Comparison of ENCODE assay signal across 17 cellular contexts in the genomic region with DNA sequence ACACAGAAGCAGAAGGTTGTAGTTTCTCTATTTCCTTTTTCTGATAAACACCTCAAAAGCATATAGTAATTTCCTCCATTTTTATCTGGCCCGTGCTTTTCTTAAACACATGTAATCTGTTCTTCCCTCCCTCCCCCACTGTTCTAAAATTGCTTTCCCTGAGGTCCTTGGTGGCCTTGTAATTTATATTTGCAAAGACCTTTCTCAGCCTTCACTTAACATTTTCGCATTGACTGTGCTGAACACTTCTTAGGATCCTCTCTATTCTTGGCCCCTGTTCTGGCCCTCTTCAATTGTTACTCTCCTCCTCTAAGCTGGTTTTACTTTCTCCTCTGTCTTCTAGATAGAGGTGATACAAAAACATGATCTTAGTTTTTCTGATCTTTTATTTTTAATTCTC. TPM values are rescaled to one million over a fixed set of nuclear protein-coding genes. Genes with fewer than 3 reads are reported as not detected.
"Had no signal": no experiment of that assay in that cellular context is flagged by ENCODE, and none has a peak within 500 bp of the region (broad histone marks: within the 10 kb centered on the region; RNA-seq: fewer than 3 reads in every experiment).

No MANE protein-coding gene starts in this region.

- H3K4me3 Mint-ChIP-seq: activated naive CD4-positive, alpha-beta T cell treated with anti-CD3 and anti-CD28 coated beads, Interleukin-2, amount 50 U/mL, for 24 hours; activated T-cell treated with anti-CD3 and anti-CD28 coated beads, Interleukin-2, amount 50 U/mL, for 24 hours; neural crest cell had no signal

- H3K27ac Mint-ChIP-seq: activated naive CD4-positive, alpha-beta T cell treated with anti-CD3 and anti-CD28 coated beads, Interleukin-2, amount 50 U/mL, for 24 hours; activated T-cell treated with anti-CD3 and anti-CD28 coated beads, Interleukin-2, amount 50 U/mL, for 24 hours had no signal

- DNase-seq: activated CD4-positive, alpha-beta T cell treated with anti-CD3 and anti-CD28 coated beads, Interleukin-2, amount 50 U/mL, for 4 hours; activated CD4-positive, CD25-positive, alpha-beta regulatory T cell treated with anti-CD3 and anti-CD28 coated beads, Interleukin-2, amount 50 U/mL, for 72 hours; activated effector memory CD4-positive, alpha-beta T cell treated with Interleukin-2 at 50 U/mL for 16 hours; activated T-cell treated with anti-CD3 and anti-CD28 coated beads, Interleukin-2, amount 50 U/mL, for 24 hours; caudate nucleus; colonic mucosa; effector CD4-positive, alpha-beta T cell; left ventricle myocardium superior; mesendoderm; stimulated activated CD4-positive, alpha-beta T cell treated with anti-CD3 and anti-CD28 coated beads, Interleukin-4, amount 100 ng/mL, for 4 hours; tibial artery; uterus had no signal

- FAIRE-seq: endothelial cell of umbilical vein, keratinocyte had no signal

- ATAC-seq: gastroesophageal sphincter, left ventricle myocardium superior had no signal

- H3K4me1 Mint-ChIP-seq: activated naive CD4-positive, alpha-beta T cell treated with anti-CD3 and anti-CD28 coated beads, Interleukin-2, amount 50 U/mL, for 24 hours had no signal

- H3K9me3 Mint-ChIP-seq: activated naive CD4-positive, alpha-beta T cell treated with anti-CD3 and anti-CD28 coated beads, Interleukin-2, amount 50 U/mL, for 24 hours; activated T-cell treated with anti-CD3 and anti-CD28 coated beads, Interleukin-2, amount 50 U/mL, for 24 hours had no signal

RNA-seq across cellular contexts. Expression of gene GAP43, which starts 28.3 kb away (rescaled TPM):
- total RNA-seq: endothelial cell of umbilical vein had no signal
